25 cellular contexts compared by ENCODE assay signal in genomic region chr9:134759913-134760312, GRCh38.
DNase-seq lines count a peak whose midpoint lies in the region; ATAC-seq, FAIRE-seq and TF ChIP-seq lines count a peak whose summit lies in the region.
"Had no signal": no experiment of that assay in that cellular context is flagged by ENCODE, and none has a peak within 500 bp of the region (broad histone marks: within the 10 kb centered on the region; RNA-seq: fewer than 3 reads in every experiment).

No MANE protein-coding gene starts in this region.

- H3K9ac ChIP-seq in HepG2 (ENCODE audit: insufficient read depth, low read depth, low read length), result no peak overlapping the region
- H3K9ac ChIP-seq in IMR-90 (ENCODE audit: low read depth, low read length), result no peak overlapping the region
- no peak overlapping the region for H3K9ac ChIP-seq in H1 (replicated peaks in 1 of 4; ENCODE audit: extremely low read depth in 1 of 4, low read depth in 3 of 4, low read length in 3 of 4)
- H3K9ac ChIP-seq: BLaER1 treated with 17β-estradiol and CSF1 and Interleukin-3, amounts not matched to agents 10 nM and 100 nM had no signal

- FAIRE-seq in HepG2 (lab: Jason Lieb, UNC), result no peak
- FAIRE-seq in H1 (lab: Jason Lieb, UNC), result no peak
- FAIRE-seq: A204.1, D721Med, GM12878, GM18507 had no signal

- H3K4me3 ChIP-seq in HepG2 (replicated peaks in 1 of 3; ENCODE audit: insufficient read depth in 1 of 3, low read depth in 2 of 3, low read length in 3 of 3), result no peak overlapping the region
- H3K4me3 ChIP-seq in right lobe of liver, result no peak overlapping the region
- H3K4me3 ChIP-seq in IMR-90 (ENCODE audit: insufficient read depth, low read depth, low read length), result no peak overlapping the region
- no peak overlapping the region for H3K4me3 ChIP-seq in H1 (ENCODE audit: extremely low read depth in 1 of 4, insufficient read depth in 2 of 4, low read depth in 3 of 4, low read length in 4 of 4)
- H3K4me3 ChIP-seq: BLaER1 treated with 17β-estradiol and CSF1 and Interleukin-3, amounts not matched to agents 10 nM and 100 nM; GM12878 had no signal

- TF ChIP-seq EP300 in HepG2 (IDR thresholded peaks at IDR 0.05; ENCODE audit: low read depth in 2 of 2, low read length in 2 of 2) (no peak), HepG2 (CRISPR knock-in tag; IDR thresholded peaks at IDR 0.05; ENCODE audit: borderline replicate concordance) (no peak), H1 (IDR thresholded peaks at IDR 0.05; ENCODE audit: borderline replicate concordance in 1 of 2, low read depth in 2 of 2, low read length in 2 of 2) (no peak)

- H4K8ac ChIP-seq in IMR-90 (ENCODE audit: low read depth in 2 of 2, low read length in 2 of 2) (no peak overlapping the region), H1 (ENCODE audit: extremely low read depth, insufficient read depth, low read length) (no peak overlapping the region)

- H2BK15ac ChIP-seq in IMR-90 (ENCODE audit: low read depth, low read length) (no peak overlapping the region), H1 (ENCODE audit: low read length) (no peak overlapping the region)

- H3K23ac ChIP-seq in IMR-90 (ENCODE audit: low read depth, low read length) (no peak overlapping the region), H1 (ENCODE audit: insufficient read length) (no peak overlapping the region)

- in situ Hi-C loops in HepG2 (cut with HindIII; ENCODE audit: extremely low pct_ligation_motif_present, low pct_unique_long_range_greater_than_20kb), result no loop called here
- in situ Hi-C loops in IMR-90 (cut with MboI; ENCODE audit: low sequenced_read_pairs), result no loop called here

- H3K14ac ChIP-seq in IMR-90 (replicated peaks; ENCODE audit: low read depth, low read length) (no peak overlapping the region), H1 (ENCODE audit: insufficient read length) (no peak overlapping the region)

- no peak for TF ChIP-seq CTCF in HepG2 (CRISPR knock-in tag; IDR thresholded peaks at IDR 0.05)
- no peak for TF ChIP-seq CTCF in right lobe of liver (IDR thresholded peaks at IDR 0.05)
- no peak for TF ChIP-seq CTCF in IMR-90 (conservative IDR thresholded peaks at IDR 0.05; ENCODE audit: low read depth, low read length)
- no peak for TF ChIP-seq CTCF in H1 (IDR thresholded peaks at IDR 0.05; ENCODE audit: control extremely low read depth in 1 of 3, insufficient read depth in 1 of 3, low read depth in 1 of 3, low read length in 3 of 3)

- TF ChIP-seq POLR2A in HepG2 (IDR thresholded peaks at IDR 0.05; ENCODE audit: insufficient read depth in 1 of 2, low read depth in 2 of 2, low read length in 2 of 2) (no peak), right lobe of liver (IDR thresholded peaks at IDR 0.05) (no peak), IMR-90 (IDR thresholded peaks at IDR 0.05; ENCODE audit: low read depth, low read length) (no peak), H1 (IDR thresholded peaks at IDR 0.05; ENCODE audit: control extremely low read depth in 1 of 2, low read depth in 2 of 2, low read length in 2 of 2) (no peak)

- no peak overlapping the region for H3K4me3 Mint-ChIP-seq in stimulated activated memory B cell treated with anti-CD40 and anti-IgM and Interleukin-4, amounts not matched to agents 10 μg/mL and 1 μg/mL and 100 μg/mL, for 72 hours
- H3K4me3 Mint-ChIP-seq: B cell; CD14-positive monocyte; CD4-positive, alpha-beta T cell; CD8-positive, alpha-beta memory T cell had no signal

- H3K27ac ChIP-seq in HepG2 (ENCODE audit: extremely low read length, insufficient read depth, low read length) (no peak overlapping the region), right lobe of liver (no peak overlapping the region), IMR-90 (ENCODE audit: insufficient read depth, low read length) (no peak overlapping the region), H1 (ENCODE audit: low read depth, low read length) (no peak overlapping the region)
- H3K27ac ChIP-seq: 22Rv1; BLaER1 treated with 17β-estradiol and CSF1 and Interleukin-3, amounts not matched to agents 10 nM and 100 nM had no signal

- H3K4me1 ChIP-seq in HepG2 (ENCODE audit: insufficient read depth, low read length) (no peaks in the 10 kb centered on the region), right lobe of liver (no peaks in the 10 kb centered on the region), IMR-90 (ENCODE audit: control insufficient read depth, insufficient read depth, low read length) (no peaks in the 10 kb centered on the region), H1 (replicated peaks in 1 of 4; ENCODE audit: control insufficient read depth in 3 of 4, insufficient read depth in 4 of 4, low read length in 3 of 4) (no peaks in the 10 kb centered on the region)

- H3K9me3 ChIP-seq in HepG2 (ENCODE audit: low read length) (no peaks in the 10 kb centered on the region), right lobe of liver (no peaks in the 10 kb centered on the region), IMR-90 (ENCODE audit: control insufficient read depth, insufficient read depth, low read length) (no peaks in the 10 kb centered on the region), H1 (ENCODE audit: insufficient read depth in 2 of 2, low read depth in 1 of 2, low read length in 1 of 2) (peaks cover 0 to 4% of the 10 kb centered on the region in 2 experiments; a peak in 2 of 4 replicates)
- H3K9me3 ChIP-seq: BLaER1 treated with 17β-estradiol and CSF1 and Interleukin-3, amounts not matched to agents 10 nM and 100 nM had no signal

- H4K5ac ChIP-seq in IMR-90 (ENCODE audit: low read depth, low read length) (no peak overlapping the region), H1 (ENCODE audit: insufficient read length, low read depth, low read length) (no peak overlapping the region)

- DNase-seq in HepG2 (ENCODE audit: low spot score) (no peak), right lobe of liver (no peak), IMR-90 (no peak), H1 (ENCODE audit: low read depth in 1 of 2, low spot score in 2 of 2) (no peak), NCI-H748 (lab: John Stamatoyannopoulos, UW; ENCODE audit: unreplicated experiment) (no peak)
- DNase-seq: CD4-positive, alpha-beta T cell; CD8-positive, alpha-beta memory T cell; DMS 273 treated with DMSO at 0.1 percent for 48 hours; DMS79; EL; GDM1; GOT3; H7; HCEC 1CT had no signal

- H3K79me1 ChIP-seq in IMR-90 (ENCODE audit: low read depth in 1 of 2, low read length in 2 of 2) (peaks cover 15 to 66% of the 10 kb centered on the region in 2 experiments), H1 (ENCODE audit: low read depth, low read length) (no peaks in the 10 kb centered on the region)

- ATAC-seq in HepG2, result no peak
- ATAC-seq in right lobe of liver, result no peak
- ATAC-seq in IMR-90 (ENCODE audit: low read depth), result no peak
- ATAC-seq in stimulated activated memory B cell treated with anti-CD40 and anti-IgM and Interleukin-4, amounts not matched to agents 10 μg/mL and 1 μg/mL and 100 μg/mL, for 72 hours, result no peak
- no peak for ATAC-seq in HG03139 (IDR thresholded peaks at IDR 0.05; ENCODE audit: unreplicated experiment)
- no peak for ATAC-seq in GM19467 (IDR thresholded peaks at IDR 0.05; ENCODE audit: unreplicated experiment)
- ATAC-seq: GM12878 had no signal

- no peaks in the 10 kb centered on the region for H3K79me2 ChIP-seq in HepG2 (ENCODE audit: insufficient read depth, low read length)
- H3K79me2 ChIP-seq in H1 (ENCODE audit: control insufficient read depth in 1 of 2, insufficient read depth in 2 of 2, low read length in 2 of 2), result no peaks in the 10 kb centered on the region

- H3K27ac Mint-ChIP-seq in stimulated activated memory B cell treated with anti-CD40 and anti-IgM and Interleukin-4, amounts not matched to agents 10 μg/mL and 1 μg/mL and 100 μg/mL, for 72 hours, result no peak overlapping the region
- H3K27ac Mint-ChIP-seq: CD14-positive monocyte; CD4-positive, alpha-beta T cell had no signal

- H3K4me2 ChIP-seq in HepG2 (ENCODE audit: low read depth, low read length) (no peak overlapping the region), IMR-90 (ENCODE audit: low read depth, low read length) (no peak overlapping the region), H1 (ENCODE audit: insufficient read depth in 1 of 2, low read depth in 2 of 2, low read length in 2 of 2) (no peak overlapping the region)

- intact Hi-C loops in HepG2 (cut with micrococcal nuclease; ENCODE audit: unreplicated experiment) (no loop called here), right lobe of liver (cut with DNase I) (no loop called here), IMR-90 (cut with micrococcal nuclease) (no loop called here)

- H2BK20ac ChIP-seq in IMR-90 (ENCODE audit: low read depth, low read length), result no peak overlapping the region
- no peak overlapping the region for H2BK20ac ChIP-seq in H1 (ENCODE audit: low read length)

- dilution Hi-C loops in IMR-90 (cut with HindIII; ENCODE audit: low sequenced_read_pairs, unreplicated experiment), result no loop called here

- peaks cover 15% of the 10 kb centered on the region; the same call in 1 of the 2 replicates for H3K23me2 ChIP-seq in H1 (ENCODE audit: low read depth, low read length)

- BruUV-seq in HepG2 (replicated peaks; lab: Mats Ljungman, UMichigan), result no TSS peak
- no TSS peak for BruUV-seq in IMR-90 (replicated peaks; lab: Mats Ljungman, UMichigan)

- no peaks in the 10 kb centered on the region for H3K4me1 Mint-ChIP-seq in stimulated activated memory B cell treated with anti-CD40 and anti-IgM and Interleukin-4, amounts not matched to agents 10 μg/mL and 1 μg/mL and 100 μg/mL, for 72 hours
- H3K4me1 Mint-ChIP-seq: B cell; CD14-positive monocyte; CD8-positive, alpha-beta memory T cell had no signal

- H2AK9ac ChIP-seq in IMR-90 (replicated peaks; ENCODE audit: low read depth, low read length, poor library complexity), result no peak overlapping the region

- H2AFZ ChIP-seq in HepG2 (ENCODE audit: low read length), result no peak overlapping the region
- H2AFZ ChIP-seq in IMR-90 (replicated peaks; ENCODE audit: low read length, poor library complexity), result no peak overlapping the region
- no peak overlapping the region for H2AFZ ChIP-seq in H1 (ENCODE audit: low read length)

- H3K27me3 Mint-ChIP-seq in stimulated activated memory B cell treated with anti-CD40 and anti-IgM and Interleukin-4, amounts not matched to agents 10 μg/mL and 1 μg/mL and 100 μg/mL, for 72 hours, result peaks cover 25% of the 10 kb centered on the region
- H3K27me3 Mint-ChIP-seq: CD4-positive, alpha-beta T cell had no signal

- H2BK5ac ChIP-seq in IMR-90 (ENCODE audit: low read depth, low read length, poor library complexity, severe bottlenecking) (peak overlapping the region; percentile 81), H1 (ENCODE audit: low read depth, low read length) (no peak overlapping the region)

- H4K91ac ChIP-seq in IMR-90 (ENCODE audit: insufficient read depth, low read depth, low read length) (no peak overlapping the region), H1 (replicated peaks; ENCODE audit: insufficient read length, low read length) (no peak overlapping the region)

- TF ChIP-seq RAD21 in HepG2 (CRISPR knock-in tag; IDR thresholded peaks at IDR 0.05) (no peak), IMR-90 (IDR thresholded peaks at IDR 0.05; ENCODE audit: low read length) (no peak), H1 (IDR thresholded peaks at IDR 0.05 in 1 of 2, conservative IDR thresholded peaks at IDR 0.05 in 1 of 2; ENCODE audit: low read depth in 2 of 2, low read length in 2 of 2) (no peak)

- H4K20me1 ChIP-seq in HepG2 (ENCODE audit: insufficient read depth, low read length) (no peaks in the 10 kb centered on the region), IMR-90 (ENCODE audit: insufficient read depth, low read length) (peaks cover 71% of the 10 kb centered on the region), H1 (replicated peaks in 1 of 2; ENCODE audit: control insufficient read depth in 1 of 2, insufficient read depth in 2 of 2, low read length in 2 of 2) (peaks cover 0 to 15% of the 10 kb centered on the region in 2 experiments)

- no peak overlapping the region for H2BK12ac ChIP-seq in H1 (ENCODE audit: low read depth, low read length)

- H3K27me3 ChIP-seq in HepG2 (ENCODE audit: control insufficient read depth in 1 of 2, insufficient read depth in 2 of 2, low read length in 2 of 2) (peaks cover 14 to 45% of the 10 kb centered on the region in 2 experiments; a peak in 4 of 5 replicates), right lobe of liver (no peaks in the 10 kb centered on the region), IMR-90 (ENCODE audit: control insufficient read depth, insufficient read depth, low read length) (no peaks in the 10 kb centered on the region), H1 (replicated peaks in 1 of 4; ENCODE audit: control insufficient read depth in 3 of 4, extremely low read depth in 1 of 4, insufficient read depth in 3 of 4, low read length in 3 of 4) (no peaks in the 10 kb centered on the region)

- H2BK120ac ChIP-seq in IMR-90 (ENCODE audit: low read depth, low read length), result no peak overlapping the region
- H2BK120ac ChIP-seq in H1 (replicated peaks; ENCODE audit: low read depth, low read length), result no peak overlapping the region

- H2AK5ac ChIP-seq in IMR-90 (ENCODE audit: low read depth, low read length) (no peak overlapping the region), H1 (ENCODE audit: low read depth, low read length) (no peak overlapping the region)

- H3K56ac ChIP-seq in IMR-90 (ENCODE audit: extremely low read depth, insufficient read depth, low read length), result no peak overlapping the region
- peak overlapping the region; percentile 69 for H3K56ac ChIP-seq in H1 (replicated peaks; ENCODE audit: insufficient read length, low read depth, low read length)

- peaks cover 19% of the 10 kb centered on the region for H3K9me3 Mint-ChIP-seq in stimulated activated memory B cell treated with anti-CD40 and anti-IgM and Interleukin-4, amounts not matched to agents 10 μg/mL and 1 μg/mL and 100 μg/mL, for 72 hours
- H3K9me3 Mint-ChIP-seq: CD4-positive, alpha-beta T cell had no signal

- H3K18ac ChIP-seq in IMR-90 (ENCODE audit: low read depth, low read length) (no peak overlapping the region), H1 (ENCODE audit: extremely low read depth, low read length) (no peak overlapping the region)

- CTCF ChIA-PET in HepG2 (lab: Yijun Ruan, JAX; ENCODE audit: low intra/inter-chr PET ratio, low total read pairs) (no interaction called here), IMR-90 (lab: Yijun Ruan, JAX) (no interaction called here), H1 (lab: Charles Lee; ENCODE audit: partially characterized antibody) (no interaction called here)

- 71% methylated on average over 8 of the region's 8 CpGs for WGBS in HepG2 (ENCODE audit: low lambda C conversion rate)
- 77% methylated on average over 7 of the region's 8 CpGs for WGBS in right lobe of liver (ENCODE audit: insufficient coverage, low coverage, low lambda C conversion rate, missing lambda C conversion rate)
- WGBS in IMR-90 (ENCODE audit: extremely low coverage in 2 of 2, insufficient read length in 1 of 2), 2 experiments, result 95% methylated on average over 6 of the region's 8 CpGs; no CpG with 5 or more reads in 1 of the 2 experiments
- 89% methylated on average over 8 of the region's 8 CpGs; no CpG with 5 or more reads in 1 of the 2 experiments for WGBS in H1 (ENCODE audit: extremely low coverage in 1 of 2, insufficient coverage in 1 of 2, insufficient read length in 1 of 2, insufficient replicate concordance in 2 of 2, low coverage in 1 of 2, low lambda C conversion rate in 2 of 2, missing lambda C conversion rate in 1 of 2), 2 experiments

- POLR2A ChIA-PET in HepG2 (lab: Yijun Ruan, JAX) (no interaction called here), IMR-90 (lab: Charles Lee; ENCODE audit: unreplicated experiment) (no interaction called here), H1 (lab: Charles Lee; ENCODE audit: partially characterized antibody) (no interaction called here)

- no peaks in the 10 kb centered on the region for H3K36me3 Mint-ChIP-seq in stimulated activated memory B cell treated with anti-CD40 and anti-IgM and Interleukin-4, amounts not matched to agents 10 μg/mL and 1 μg/mL and 100 μg/mL, for 72 hours
- H3K36me3 Mint-ChIP-seq: CD14-positive monocyte; CD8-positive, alpha-beta memory T cell had no signal

- H3K4ac ChIP-seq in IMR-90 (ENCODE audit: low read depth, low read length), result no peak overlapping the region
- no peak overlapping the region for H3K4ac ChIP-seq in H1 (replicated peaks; ENCODE audit: insufficient read length, low read depth, low read length)

- H3K36me3 ChIP-seq in HepG2 (replicated peaks in 1 of 2; ENCODE audit: control insufficient read depth in 1 of 2, insufficient read depth in 2 of 2, low read length in 2 of 2) (no peaks in the 10 kb centered on the region), right lobe of liver (no peaks in the 10 kb centered on the region), IMR-90 (ENCODE audit: control insufficient read depth, insufficient read depth, low read length) (peaks cover 89% of the 10 kb centered on the region), H1 (ENCODE audit: control insufficient read depth in 2 of 4, insufficient read depth in 4 of 4, low read length in 3 of 4) (no peaks in the 10 kb centered on the region)

- H3K9me1 ChIP-seq in IMR-90 (ENCODE audit: insufficient read depth, low read length), result peaks cover 19% of the 10 kb centered on the region
